ENCODE assay signal across 12 cellular contexts in genomic region chr3:180409170-180409569, GRCh38.
"Had no signal": no experiment of that assay in that cellular context is flagged by ENCODE, and none has a peak within 500 bp of the region (broad histone marks: within the 10 kb centered on the region; RNA-seq: fewer than 3 reads in every experiment).

No MANE protein-coding gene starts in this region.

- H3K27me3 ChIP-seq: gastroesophageal sphincter, tibial nerve had no signal

- H3K27ac ChIP-seq: gastroesophageal sphincter, lower lobe of right lung, tibial nerve had no signal

- H3K4me1 ChIP-seq: gastroesophageal sphincter, lower lobe of right lung had no signal

- H3K4me3 ChIP-seq: gastroesophageal sphincter, lower lobe of right lung, smooth muscle cell, tibial nerve had no signal

- H3K9me3 ChIP-seq: gastroesophageal sphincter, lower lobe of right lung, tibial nerve had no signal

- DNase-seq: activated CD4-positive, alpha-beta T cell treated with anti-CD3 and anti-CD28 coated beads, Interleukin-2, amount 50 U/mL, for 48 hours; activated CD4-positive, CD25-positive, alpha-beta regulatory T cell treated with anti-CD3 and anti-CD28 coated beads, Interleukin-2, amount 50 U/mL, for 72 hours; activated gamma-delta T cell treated with Interleukin-2 at 50 U/mL for 16 hours; activated naive CD8-positive, alpha-beta T cell treated with anti-CD3 and anti-CD28 coated beads for 36 hours; activated T-cell treated with anti-CD3 and anti-CD28 coated beads, Interleukin-2, amount 50 U/mL, for 72 hours; lower lobe of right lung; naive B cell; posterior cingulate gyrus had no signal

- H3K4me2 ChIP-seq: smooth muscle cell had no signal

- ATAC-seq: gastroesophageal sphincter; lower lobe of right lung; stimulated activated memory B cell treated with anti-CD40 and anti-IgM and Interleukin-4, amounts not matched to agents 10 μg/mL and 1 μg/mL and 100 μg/mL, for 72 hours had no signal

- H3K36me3 ChIP-seq: gastroesophageal sphincter, lower lobe of right lung, tibial nerve had no signal
